In genomic region chr22:23401111-23401909, GRCh38 we compare ENCODE assay signal across 1 cellular context.
TF ChIP-seq lines count a peak whose summit lies in the region.

No MANE protein-coding gene starts in this region.

TF ChIP-seq in GM23338, 12 proteins besides CTCF, POLR2A, EP300 and RAD21 (continued from another document):
- TF ChIP-seq ZNF462 (CRISPR knock-in tag; IDR thresholded peaks at IDR 0.05) (no peak), EZH2phosphoT487 (IDR thresholded peaks at IDR 0.05; ENCODE audit: unreplicated experiment) (no peak), CREB1 (CRISPR knock-in tag; IDR thresholded peaks at IDR 0.05; ENCODE audit: low read depth) (no peak), STAT1 (IDR thresholded peaks at IDR 0.05; ENCODE audit: unreplicated experiment) (no peak), POLR2AphosphoS5 (IDR thresholded peaks at IDR 0.05; ENCODE audit: low read depth) (no peak), ZNF114 (CRISPR knock-in tag; IDR thresholded peaks at IDR 0.05) (no peak), ZNF331 (CRISPR knock-in tag; IDR thresholded peaks at IDR 0.05; ENCODE audit: low read depth) (no peak), EZH2 (IDR thresholded peaks at IDR 0.05; ENCODE audit: low read depth, unreplicated experiment) (no peak), NANOG (IDR thresholded peaks at IDR 0.05; ENCODE audit: borderline replicate concordance) (no peak), REST (IDR thresholded peaks at IDR 0.05; ENCODE audit: unreplicated experiment) (no peak)
